Comparison of ENCODE assay signal across 19 cellular contexts in genomic region chr13:66114127-66114526, GRCh38.
A peak's percentile ranks its signal among the peaks of the same experiment; 100 is the strongest.
DNase-seq lines count a peak whose midpoint lies in the region; ATAC-seq, FAIRE-seq and TF ChIP-seq lines count a peak whose summit lies in the region.
"Had no signal": no experiment of that assay in that cellular context is flagged by ENCODE, and none has a peak within 500 bp of the region (broad histone marks: within the 10 kb centered on the region; RNA-seq: fewer than 3 reads in every experiment).

No MANE protein-coding gene starts in this region.

- H3K4me2 ChIP-seq in HepG2 (ENCODE audit: low read depth, low read length): no peak overlapping the region
- H3K4me2 ChIP-seq in OCI-LY1 (ENCODE audit: low read length): no peak overlapping the region
- H3K4me2 ChIP-seq: PC-9 had no signal

- WGBS in HepG2 (ENCODE audit: low lambda C conversion rate): 3% methylated on average over 3 of the region's 3 CpGs
- 61% methylated on average over 3 of the region's 3 CpGs for WGBS in right lobe of liver (ENCODE audit: insufficient coverage, low coverage, low lambda C conversion rate, missing lambda C conversion rate)

- H3K27me3 ChIP-seq in HepG2 (ENCODE audit: control insufficient read depth in 1 of 2, insufficient read depth in 2 of 2, low read length in 2 of 2): no peaks in the 10 kb centered on the region
- H3K27me3 ChIP-seq in right lobe of liver: no peaks in the 10 kb centered on the region
- H3K27me3 ChIP-seq in OCI-LY1 (ENCODE audit: insufficient read depth, low read length): no peaks in the 10 kb centered on the region

- H3K36me3 ChIP-seq in HepG2 (replicated peaks in 1 of 2; ENCODE audit: control insufficient read depth in 1 of 2, insufficient read depth in 2 of 2, low read length in 2 of 2) (no peaks in the 10 kb centered on the region), right lobe of liver (no peaks in the 10 kb centered on the region), OCI-LY1 (ENCODE audit: insufficient read depth, low read length) (no peaks in the 10 kb centered on the region)

- ATAC-seq in HepG2: no peak
- ATAC-seq in right lobe of liver: no peak

- no peaks in the 10 kb centered on the region for H3K4me1 ChIP-seq in HepG2 (ENCODE audit: insufficient read depth, low read length)
- no peaks in the 10 kb centered on the region for H3K4me1 ChIP-seq in right lobe of liver
- no peaks in the 10 kb centered on the region for H3K4me1 ChIP-seq in OCI-LY1 (ENCODE audit: insufficient read depth, low read length, severe bottlenecking)

- no peak for TF ChIP-seq CTCF in HepG2 (CRISPR knock-in tag; IDR thresholded peaks at IDR 0.05)
- TF ChIP-seq CTCF in right lobe of liver (IDR thresholded peaks at IDR 0.05): no peak
- no peak for TF ChIP-seq CTCF in OCI-LY1 (IDR thresholded peaks at IDR 0.05; ENCODE audit: low read length)

- H2AFZ ChIP-seq in HepG2 (ENCODE audit: low read length) (peak overlapping the region; percentile 23), OCI-LY1 (ENCODE audit: low read length) (peak overlapping the region; percentile 82)
- H2AFZ ChIP-seq: PC-9 had no signal

- in situ Hi-C loops in HepG2 (cut with HindIII; ENCODE audit: extremely low pct_ligation_motif_present, low pct_unique_long_range_greater_than_20kb): no loop called here

- TF ChIP-seq RAD21 in HepG2 (CRISPR knock-in tag; IDR thresholded peaks at IDR 0.05): no peak

- intact Hi-C loops in HepG2 (cut with micrococcal nuclease; ENCODE audit: unreplicated experiment): no loop called here
- intact Hi-C loops in right lobe of liver (cut with DNase I): no loop called here

- no peaks in the 10 kb centered on the region for H3K79me2 ChIP-seq in HepG2 (ENCODE audit: insufficient read depth, low read length)
- no peaks in the 10 kb centered on the region for H3K79me2 ChIP-seq in OCI-LY1 (ENCODE audit: insufficient read depth, low read length)

- POLR2A ChIA-PET in HepG2 (lab: Yijun Ruan, JAX): no interaction called here

- DNase-seq in HepG2 (ENCODE audit: low spot score) (no peak), right lobe of liver (no peak), fibroblast of peridontal ligament (ENCODE audit: extremely low read depth) (peak; percentile 98), stromal cell of bone marrow (ENCODE audit: low read depth) (peak; percentile 36), OCI-M2 (lab: John Stamatoyannopoulos, UW; ENCODE audit: unreplicated experiment) (no peak), DMS153 treated with DMSO at 0.1 percent for 48 hours (lab: John Stamatoyannopoulos, UW; ENCODE audit: unreplicated experiment) (no peak), amygdala (lab: John Stamatoyannopoulos, UW) (no peak)
- DNase-seq: 8988T; CD4-positive, alpha-beta T cell; DND-41; GF-D8; NCI-H1048; NCI-H146; NCI-H226; NCI-H69; NK-92 treated with Interleukin-12 subunit alpha and Interleukin-12 subunit beta, amount 100 ng/mL, for 24 hours; PC-9 had no signal

- H3K9ac ChIP-seq in HepG2 (ENCODE audit: insufficient read depth, low read depth, low read length): no peak overlapping the region
- H3K9ac ChIP-seq in OCI-LY1 (ENCODE audit: low read length): no peak overlapping the region

- no peaks in the 10 kb centered on the region for H3K9me3 ChIP-seq in HepG2 (ENCODE audit: low read length)
- H3K9me3 ChIP-seq in right lobe of liver: no peaks in the 10 kb centered on the region
- H3K9me3 ChIP-seq in OCI-LY1 (ENCODE audit: low read length): no peaks in the 10 kb centered on the region

- no peaks in the 10 kb centered on the region for H3K9me2 ChIP-seq in OCI-LY1 (ENCODE audit: low read depth, low read length)

- 0 out of 2 replicates have a peak, but pooled peaks cover 3% of the 10 kb centered on the region for H3F3A ChIP-seq in OCI-LY1 (ENCODE audit: insufficient read depth, low read length)

- H3K4me3 ChIP-seq in HepG2 (replicated peaks in 1 of 3; ENCODE audit: insufficient read depth in 1 of 3, low read depth in 2 of 3, low read length in 3 of 3): no peak overlapping the region
- no peak overlapping the region for H3K4me3 ChIP-seq in right lobe of liver
- H3K4me3 ChIP-seq in OCI-LY1 (ENCODE audit: low read depth, low read length, poor library complexity, severe bottlenecking): no peak overlapping the region
- H3K4me3 ChIP-seq: PC-9 had no signal

- CTCF ChIA-PET in HepG2 (lab: Yijun Ruan, JAX; ENCODE audit: low intra/inter-chr PET ratio, low total read pairs): no interaction called here

- H3K27ac ChIP-seq in HepG2 (ENCODE audit: extremely low read length, insufficient read depth, low read length) (no peak overlapping the region), right lobe of liver (no peak overlapping the region), OCI-LY1 (ENCODE audit: low read depth, low read length, poor library complexity, severe bottlenecking) (no peak overlapping the region)
- H3K27ac ChIP-seq: PC-9 had no signal

- TF ChIP-seq EP300 in HepG2 (IDR thresholded peaks at IDR 0.05; ENCODE audit: low read depth in 2 of 2, low read length in 2 of 2) (no peak), HepG2 (CRISPR knock-in tag; IDR thresholded peaks at IDR 0.05; ENCODE audit: borderline replicate concordance) (no peak)

- FAIRE-seq in HepG2 (lab: Jason Lieb, UNC): no peak
- FAIRE-seq: H54 had no signal

- H4K20me1 ChIP-seq in HepG2 (ENCODE audit: insufficient read depth, low read length) (no peaks in the 10 kb centered on the region), OCI-LY1 (ENCODE audit: insufficient read depth, low read length) (no peaks in the 10 kb centered on the region)

- TF ChIP-seq POLR2A in HepG2 (IDR thresholded peaks at IDR 0.05; ENCODE audit: insufficient read depth in 1 of 2, low read depth in 2 of 2, low read length in 2 of 2) (no peak), right lobe of liver (IDR thresholded peaks at IDR 0.05) (no peak)

- BruUV-seq in HepG2 (replicated peaks; lab: Mats Ljungman, UMichigan): no TSS peak

TF ChIP-seq in HepG2, 621 proteins besides CTCF, POLR2A, EP300 and RAD21:
- no peak for TF ChIP-seq CENPT (CRISPR knock-in tag; IDR thresholded peaks at IDR 0.05; ENCODE audit: low read depth)
- TF ChIP-seq ZNF513 (CRISPR knock-in tag; conservative IDR thresholded peaks at IDR 0.05): no peak
- no peak for TF ChIP-seq PHF8 (CRISPR knock-in tag; IDR thresholded peaks at IDR 0.05)
- no peak for TF ChIP-seq SRY (CRISPR knock-in tag; IDR thresholded peaks at IDR 0.05)
- no peak for TF ChIP-seq PCBP1 (IDR thresholded peaks at IDR 0.05; ENCODE audit: borderline replicate concordance, low read depth, low read length)
- no peak for TF ChIP-seq ZNF652 (CRISPR knock-in tag; IDR thresholded peaks at IDR 0.05; ENCODE audit: borderline replicate concordance, low read depth)
- no peak for TF ChIP-seq ZNF782 (CRISPR knock-in tag; IDR thresholded peaks at IDR 0.05; ENCODE audit: borderline replicate concordance)
- no peak for TF ChIP-seq ZNF205 (CRISPR knock-in tag; IDR thresholded peaks at IDR 0.05)
- TF ChIP-seq ARID3A (IDR thresholded peaks at IDR 0.05; ENCODE audit: low read depth, low read length): no peak
- no peak for TF ChIP-seq STAT5B (CRISPR knock-in tag; IDR thresholded peaks at IDR 0.05)

Comparison
In these comparisons a context has a peak if more than half of its experiments do, and no peak if none do; other contexts are left out.
1. DNase-seq: peak in fibroblast of peridontal ligament (single experiment) and stromal cell of bone marrow (single experiment); none in HepG2 (single experiment), right lobe of liver (0 of 3), OCI-M2 (single experiment), DMS153 treated with DMSO at 0.1 percent for 48 hours (single experiment) and amygdala (0 of 56).